Comparison of ENCODE assay signal across 1 cellular context in genomic region chr18:27887287-27887686, GRCh38.
TF ChIP-seq lines count a peak whose summit lies in the region.

No MANE protein-coding gene starts in this region.

TF ChIP-seq in IMR-90, 13 proteins besides CTCF, POLR2A, EP300 and RAD21 (continued from another document):
- no peak for TF ChIP-seq USF2 (IDR thresholded peaks at IDR 0.05; ENCODE audit: low read depth, low read length)
- TF ChIP-seq RFX5 (IDR thresholded peaks at IDR 0.05; ENCODE audit: low read depth, low read length), result no peak
- TF ChIP-seq ELK1 (IDR thresholded peaks at IDR 0.05; ENCODE audit: borderline replicate concordance, low read depth, low read length), result no peak
- TF ChIP-seq SMC3 (IDR thresholded peaks at IDR 0.05; ENCODE audit: low read depth, low read length), result no peak
- no peak for TF ChIP-seq NFE2L2 (IDR thresholded peaks at IDR 0.05; ENCODE audit: low read depth, low read length)
- TF ChIP-seq CEBPB (IDR thresholded peaks at IDR 0.05; ENCODE audit: low read depth, low read length), result no peak
- TF ChIP-seq FOS (IDR thresholded peaks at IDR 0.05; ENCODE audit: low read depth, low read length), result no peak
- TF ChIP-seq MAFK (IDR thresholded peaks at IDR 0.05; ENCODE audit: low read depth, low read length), result no peak
- no peak for TF ChIP-seq RCOR1 (IDR thresholded peaks at IDR 0.05; ENCODE audit: insufficient replicate concordance, low read length)
- no peak for TF ChIP-seq BHLHE40 (IDR thresholded peaks at IDR 0.05; ENCODE audit: low read depth, low read length)
- no peak for TF ChIP-seq MXI1 (IDR thresholded peaks at IDR 0.05; ENCODE audit: borderline replicate concordance, low read depth, low read length)
- TF ChIP-seq MAZ (IDR thresholded peaks at IDR 0.05; ENCODE audit: borderline replicate concordance, low read depth, low read length), result no peak
